ENCODE assay signal across 22 cellular contexts in the genomic region with DNA sequence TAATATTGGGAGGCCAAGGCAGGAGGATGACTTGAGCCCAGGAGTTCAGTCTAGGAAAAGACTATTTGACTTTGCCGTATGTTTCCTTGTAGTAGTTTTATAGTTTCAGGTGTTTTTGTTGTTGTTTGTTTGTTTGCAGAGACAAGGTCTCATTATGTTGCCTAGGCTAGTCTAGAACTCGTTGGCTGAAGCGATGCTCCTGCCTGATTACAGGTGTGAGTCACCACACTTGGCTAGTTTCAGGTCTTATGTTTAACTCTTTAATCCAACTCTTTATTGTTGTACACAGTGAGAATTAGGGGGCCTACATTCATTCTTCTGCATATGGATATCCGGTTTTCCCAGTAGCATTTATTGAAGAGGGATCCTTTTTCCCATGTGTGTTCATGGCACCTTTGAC. TPM values are rescaled to one million over a fixed set of nuclear protein-coding genes. Genes with fewer than 3 reads are reported as not detected.
DNase-seq lines count a peak whose midpoint lies in the region; ATAC-seq and TF ChIP-seq lines count a peak whose summit lies in the region.
"Had no signal": no experiment of that assay in that cellular context is flagged by ENCODE, and none has a peak within 500 bp of the region (broad histone marks: within the 10 kb centered on the region; RNA-seq: fewer than 3 reads in every experiment).

No MANE protein-coding gene starts in this region.

- H3K4me1 Mint-ChIP-seq in MCF 10A (ENCODE audit: insufficient read depth, unreplicated experiment), result no peaks in the 10 kb centered on the region

- H3K9me3 ChIP-seq in breast epithelium, result peaks cover 22 to 36% of the 10 kb centered on the region in 2 donors
- H3K9me3 ChIP-seq in Panc1 (ENCODE audit: control insufficient read depth, insufficient read depth, low read depth, low read length), result no peaks in the 10 kb centered on the region; the same call in 1 of the 2 replicates
- H3K9me3 ChIP-seq in upper lobe of right lung, result peaks cover 22% of the 10 kb centered on the region

- H3K36me3 Mint-ChIP-seq in MCF 10A (ENCODE audit: insufficient read depth, unreplicated experiment), result peaks cover 10% of the 10 kb centered on the region

- TF ChIP-seq CTCF in MCF 10A (IDR thresholded peaks at IDR 0.05; ENCODE audit: unreplicated experiment) (no peak), breast epithelium (IDR thresholded peaks at IDR 0.05) (no peak), Panc1 (IDR thresholded peaks at IDR 0.05) (no peak), fibroblast of mammary gland (conservative IDR thresholded peaks at IDR 0.05; ENCODE audit: control insufficient read depth, insufficient read depth, low read depth, low read length) (no peak), upper lobe of right lung (IDR thresholded peaks at IDR 0.05) (no peak)

- POLR2A ChIA-PET in MCF 10A (lab: Yijun Ruan, JAX) (no interaction called here), Panc1 (lab: Charles Lee) (no interaction called here)

- ATAC-seq in Panc1 (peak; percentile 83), GM21737 (IDR thresholded peaks at IDR 0.05; ENCODE audit: unreplicated experiment) (no peak), SK-N-SH treated with all-trans-retinoic acid at 6 μM for 48 hours (no peak), upper lobe of right lung (no peak)
- ATAC-seq: Right ventricle myocardium inferior had no signal

- no peaks in the 10 kb centered on the region for H3K27me3 Mint-ChIP-seq in MCF 10A (ENCODE audit: insufficient read depth, unreplicated experiment)

- CTCF ChIA-PET in MCF 10A (lab: Yijun Ruan, JAX) (interaction anchor here (0.6 to 2.0 kb wide), 3 partner anchors 125 to 283 kb away, joined by 3 to 5 read pairs (median 4); no protein-coding TSS in a partner anchor), Panc1 (lab: Charles Lee) (no interaction called here)

- TF ChIP-seq POLR2A in breast epithelium (IDR thresholded peaks at IDR 0.05), result no peak

- no peak overlapping the region for H3K27ac Mint-ChIP-seq in MCF 10A (ENCODE audit: low read depth, unreplicated experiment)

- H3K27me3 ChIP-seq in breast epithelium (no peaks in the 10 kb centered on the region), Panc1 (ENCODE audit: control insufficient read depth, insufficient read depth, low read length) (no peaks in the 10 kb centered on the region), upper lobe of right lung (no peaks in the 10 kb centered on the region)
- H3K27me3 ChIP-seq: SJSA1 had no signal

- intact Hi-C loops in MCF 10A (cut with micrococcal nuclease), result no loop called here
- intact Hi-C loops in breast epithelium (cut with DNase I; ENCODE audit: low total_unique reads), result no loop called here
- intact Hi-C loops in Panc1 (cut with micrococcal nuclease; ENCODE audit: unreplicated experiment), result no loop called here
- intact Hi-C loops in upper lobe of right lung (cut with DNase I), result no loop called here

- H3K4me3 ChIP-seq in breast epithelium (no peak overlapping the region), Panc1 (ENCODE audit: low read depth in 2 of 2, low read length in 2 of 2) (no peak overlapping the region), fibroblast of mammary gland (ENCODE audit: control insufficient read depth, low read depth, low read length) (no peak overlapping the region), upper lobe of right lung (no peak overlapping the region)
- H3K4me3 ChIP-seq: SJSA1 had no signal

- peaks cover 8% of the 10 kb centered on the region for H3K9me3 Mint-ChIP-seq in MCF 10A (ENCODE audit: unreplicated experiment)

- no peaks in the 10 kb centered on the region for H3K4me1 ChIP-seq in breast epithelium
- no peaks in the 10 kb centered on the region for H3K4me1 ChIP-seq in Panc1 (ENCODE audit: control insufficient read depth, insufficient read depth, low read length)
- no peaks in the 10 kb centered on the region for H3K4me1 ChIP-seq in upper lobe of right lung
- H3K4me1 ChIP-seq: SJSA1 had no signal

- H3K4me3 Mint-ChIP-seq in MCF 10A (ENCODE audit: unreplicated experiment), result no peak overlapping the region

- no peaks in the 10 kb centered on the region for H3K36me3 ChIP-seq in breast epithelium
- no peaks in the 10 kb centered on the region for H3K36me3 ChIP-seq in Panc1 (ENCODE audit: control insufficient read depth, insufficient read depth, low read length)
- no peaks in the 10 kb centered on the region for H3K36me3 ChIP-seq in upper lobe of right lung
- H3K36me3 ChIP-seq: SJSA1 had no signal

- H3K27ac ChIP-seq in breast epithelium, result no peak overlapping the region
- H3K27ac ChIP-seq in Panc1 (ENCODE audit: low read length), result no peak overlapping the region
- no peak overlapping the region for H3K27ac ChIP-seq in upper lobe of right lung
- H3K27ac ChIP-seq: SJSA1 had no signal

- DNase-seq in MCF 10A (ENCODE audit: unreplicated experiment) (peak; percentile 16), breast epithelium (ENCODE audit: low spot score in 2 of 2) (no peak), Panc1 (ENCODE audit: low read depth, low spot score) (no peak), fibroblast of mammary gland (ENCODE audit: low read depth) (peak; percentile 6), upper lobe of right lung (no peak)
- DNase-seq: 8988T, Calu3, DMS79 treated with DMSO at 0.1 percent for 48 hours, GF-D8, H7, KG1, NCI-H1048, NCI-H1417 treated with DMSO at 0.1 percent for 48 hours, NCI-H1694 treated with DMSO at 0.1 percent for 48 hours, NCI-H2081, NCI-H2227 treated with DMSO at 0.1 percent for 48 hours, NCI-H510A, NCI-H69 had no signal

- BruUV-seq in MCF 10A (replicated peaks; lab: Mats Ljungman, UMichigan) (no TSS peak), Panc1 (replicated peaks; lab: Mats Ljungman, UMichigan) (no TSS peak)

- in situ Hi-C loops in Panc1 (cut with HindIII; ENCODE audit: low pct_unique_long_range_greater_than_20kb, low sequenced_read_pairs), result no loop called here

TF ChIP-seq in SK-N-SH treated with all-trans-retinoic acid at 6 μM for 48 hours, 23 proteins besides CTCF, POLR2A, EP300 and RAD21 (continues in another document):
- TF ChIP-seq, protein P1, sequence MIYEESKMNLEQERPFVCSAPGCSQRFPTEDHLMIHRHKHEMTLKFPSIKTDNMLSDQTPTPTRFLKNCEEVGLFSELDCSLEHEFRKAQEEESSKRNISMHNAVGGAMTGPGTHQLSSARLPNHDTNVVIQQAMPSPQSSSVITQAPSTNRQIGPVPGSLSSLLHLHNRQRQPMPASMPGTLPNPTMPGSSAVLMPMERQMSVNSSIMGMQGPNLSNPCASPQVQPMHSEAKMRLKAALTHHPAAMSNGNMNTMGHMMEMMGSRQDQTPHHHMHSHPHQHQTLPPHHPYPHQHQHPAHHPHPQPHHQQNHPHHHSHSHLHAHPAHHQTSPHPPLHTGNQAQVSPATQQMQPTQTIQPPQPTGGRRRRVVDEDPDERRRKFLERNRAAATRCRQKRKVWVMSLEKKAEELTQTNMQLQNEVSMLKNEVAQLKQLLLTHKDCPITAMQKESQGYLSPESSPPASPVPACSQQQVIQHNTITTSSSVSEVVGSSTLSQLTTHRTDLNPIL (CRISPR knock-in tag; IDR thresholded peaks at IDR 0.05; ENCODE audit: low read depth), result no peak
- TF ChIP-seq ZFP30 (CRISPR knock-in tag; IDR thresholded peaks at IDR 0.05) (no peak), ARNTL (CRISPR knock-in tag; IDR thresholded peaks at IDR 0.05; ENCODE audit: borderline replicate concordance, low read depth) (no peak), TCF4 (CRISPR knock-in tag; IDR thresholded peaks at IDR 0.05; ENCODE audit: borderline replicate concordance) (no peak), ZFP3 (CRISPR knock-in tag; IDR thresholded peaks at IDR 0.05) (no peak), ZNF8 (CRISPR knock-in tag; IDR thresholded peaks at IDR 0.05) (no peak)
- TF ChIP-seq, protein P2, sequence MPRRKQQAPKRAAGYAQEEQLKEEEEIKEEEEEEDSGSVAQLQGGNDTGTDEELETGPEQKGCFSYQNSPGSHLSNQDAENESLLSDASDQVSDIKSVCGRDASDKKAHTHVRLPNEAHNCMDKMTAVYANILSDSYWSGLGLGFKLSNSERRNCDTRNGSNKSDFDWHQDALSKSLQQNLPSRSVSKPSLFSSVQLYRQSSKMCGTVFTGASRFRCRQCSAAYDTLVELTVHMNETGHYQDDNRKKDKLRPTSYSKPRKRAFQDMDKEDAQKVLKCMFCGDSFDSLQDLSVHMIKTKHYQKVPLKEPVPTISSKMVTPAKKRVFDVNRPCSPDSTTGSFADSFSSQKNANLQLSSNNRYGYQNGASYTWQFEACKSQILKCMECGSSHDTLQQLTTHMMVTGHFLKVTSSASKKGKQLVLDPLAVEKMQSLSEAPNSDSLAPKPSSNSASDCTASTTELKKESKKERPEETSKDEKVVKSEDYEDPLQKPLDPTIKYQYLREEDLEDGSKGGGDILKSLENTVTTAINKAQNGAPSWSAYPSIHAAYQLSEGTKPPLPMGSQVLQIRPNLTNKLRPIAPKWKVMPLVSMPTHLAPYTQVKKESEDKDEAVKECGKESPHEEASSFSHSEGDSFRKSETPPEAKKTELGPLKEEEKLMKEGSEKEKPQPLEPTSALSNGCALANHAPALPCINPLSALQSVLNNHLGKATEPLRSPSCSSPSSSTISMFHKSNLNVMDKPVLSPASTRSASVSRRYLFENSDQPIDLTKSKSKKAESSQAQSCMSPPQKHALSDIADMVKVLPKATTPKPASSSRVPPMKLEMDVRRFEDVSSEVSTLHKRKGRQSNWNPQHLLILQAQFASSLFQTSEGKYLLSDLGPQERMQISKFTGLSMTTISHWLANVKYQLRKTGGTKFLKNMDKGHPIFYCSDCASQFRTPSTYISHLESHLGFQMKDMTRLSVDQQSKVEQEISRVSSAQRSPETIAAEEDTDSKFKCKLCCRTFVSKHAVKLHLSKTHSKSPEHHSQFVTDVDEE (CRISPR knock-in tag; IDR thresholded peaks at IDR 0.05), result no peak
- TF ChIP-seq, protein P3, sequence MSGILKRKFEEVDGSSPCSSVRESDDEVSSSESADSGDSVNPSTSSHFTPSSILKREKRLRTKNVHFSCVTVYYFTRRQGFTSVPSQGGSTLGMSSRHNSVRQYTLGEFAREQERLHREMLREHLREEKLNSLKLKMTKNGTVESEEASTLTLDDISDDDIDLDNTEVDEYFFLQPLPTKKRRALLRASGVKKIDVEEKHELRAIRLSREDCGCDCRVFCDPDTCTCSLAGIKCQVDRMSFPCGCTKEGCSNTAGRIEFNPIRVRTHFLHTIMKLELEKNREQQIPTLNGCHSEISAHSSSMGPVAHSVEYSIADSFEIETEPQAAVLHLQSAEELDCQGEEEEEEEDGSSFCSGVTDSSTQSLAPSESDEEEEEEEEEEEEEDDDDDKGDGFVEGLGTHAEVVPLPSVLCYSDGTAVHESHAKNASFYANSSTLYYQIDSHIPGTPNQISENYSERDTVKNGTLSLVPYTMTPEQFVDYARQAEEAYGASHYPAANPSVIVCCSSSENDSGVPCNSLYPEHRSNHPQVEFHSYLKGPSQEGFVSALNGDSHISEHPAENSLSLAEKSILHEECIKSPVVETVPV (CRISPR knock-in tag; IDR thresholded peaks at IDR 0.05), result no peak

RNA-seq across cellular contexts. Expression of a gene that starts 32.0 kb away (rescaled TPM):
- total RNA-seq in MCF 10A (2022) (14.1 and 15.0 TPM in 2 replicates), breast epithelium (10 to 100 TPM; 10.8 to 31.6 (median 14.9) TPM), Panc1 (2021; ENCODE audit: unreplicated experiment) (18.8 TPM), upper lobe of right lung (11.5 TPM)
- 15.6 TPM for polyA plus RNA-seq in Panc1 (2012; ENCODE audit: insufficient read length)

RNA-seq across cellular contexts. Expression of a gene that starts 46.5 kb away (rescaled TPM):
- total RNA-seq in MCF 10A (2022) (21.3 and 25.9 TPM in 2 replicates), breast epithelium (10 to 100 TPM; 19.5 to 84.0 (median 58.3) TPM), Panc1 (2021; ENCODE audit: unreplicated experiment) (64.5 TPM), upper lobe of right lung (46.3 TPM)
- 22.8 TPM for polyA plus RNA-seq in Panc1 (2012; ENCODE audit: insufficient read length)

Comparison
In these comparisons a context has a peak if more than half of its experiments do, and no peak if none do; other contexts are left out.
1. DNase-seq: peak in MCF 10A (single experiment) and fibroblast of mammary gland (single experiment); none in breast epithelium (0 of 2), Panc1 (single experiment) and upper lobe of right lung (single experiment).